In the genomic region with DNA sequence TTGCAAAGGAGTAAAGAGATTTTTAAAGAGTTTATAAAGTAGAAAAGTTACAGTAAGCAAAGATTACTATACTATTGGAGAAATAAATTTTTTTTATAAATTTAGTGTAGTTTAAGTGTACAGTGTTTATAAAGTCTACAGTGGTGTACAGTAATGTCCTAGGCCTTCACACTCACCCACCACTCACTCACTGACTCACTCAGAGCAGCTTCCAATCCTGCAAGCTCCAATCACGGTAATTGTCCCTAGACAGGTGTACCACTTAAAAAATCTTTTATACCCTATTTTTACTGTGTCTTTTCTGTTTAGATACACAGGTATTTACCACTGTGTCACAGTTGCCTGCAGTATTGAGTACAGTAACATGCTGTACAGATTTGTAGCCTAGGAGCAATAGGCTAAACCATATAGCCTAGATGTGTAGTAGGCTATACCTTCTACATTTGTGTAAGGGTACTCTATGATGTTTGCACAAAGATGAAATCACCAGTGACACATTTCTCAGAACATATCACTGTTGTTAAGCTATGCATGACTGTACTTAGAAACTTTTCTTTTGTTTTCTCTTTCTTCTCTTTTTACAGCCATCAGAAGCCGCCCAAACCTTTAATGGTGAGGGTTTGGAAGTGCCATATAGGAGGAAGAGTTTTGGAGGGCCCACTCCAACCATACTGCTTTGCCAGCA, we compare ENCODE assay signal across 19 cellular contexts. TPM values are rescaled to one million over a fixed set of nuclear protein-coding genes. Genes with fewer than 3 reads are reported as not detected.
DNase-seq lines count a peak whose midpoint lies in the region; ATAC-seq, FAIRE-seq and TF ChIP-seq lines count a peak whose summit lies in the region.
"Had no signal": no experiment of that assay in that cellular context is flagged by ENCODE, and none has a peak within 500 bp of the region (broad histone marks: within the 10 kb centered on the region; RNA-seq: fewer than 3 reads in every experiment).

No MANE protein-coding gene starts in this region.

- intact Hi-C loops in posterior cingulate gyrus (cut with DNase I): no loop called here

- H2AFZ ChIP-seq in astrocyte (ENCODE audit: low read depth, low read length): peak overlapping the region; percentile 9

- no peak overlapping the region for H3K27ac Mint-ChIP-seq in astrocyte (ENCODE audit: unreplicated experiment)
- H3K27ac Mint-ChIP-seq: CD4-positive, alpha-beta T cell; stimulated activated naive CD8-positive, alpha-beta T cell treated with anti-CD3 and anti-CD28 coated beads, Interleukin-15, Interleukin-2, amounts not matched to agents 100 ng/mL and 50 ng/mL, for 24 hours; type B pancreatic cell had no signal

- no peak overlapping the region for H3K4me3 Mint-ChIP-seq in astrocyte (ENCODE audit: unreplicated experiment)
- H3K4me3 Mint-ChIP-seq: CD4-positive, alpha-beta T cell; stimulated activated naive CD8-positive, alpha-beta T cell treated with anti-CD3 and anti-CD28 coated beads, Interleukin-15, Interleukin-2, amounts not matched to agents 100 ng/mL and 50 ng/mL, for 24 hours; type B pancreatic cell had no signal

- peak; percentile 94 to 97 for ATAC-seq in A549

- H3K4me1 ChIP-seq in A549: peaks cover 31% of the 10 kb centered on the region
- H3K4me1 ChIP-seq in astrocyte (ENCODE audit: insufficient read depth, low read length): peaks cover 13% of the 10 kb centered on the region

- peak overlapping the region; percentile 79 for H3K4me2 ChIP-seq in A549
- peak overlapping the region; percentile 68 for H3K4me2 ChIP-seq in astrocyte (ENCODE audit: low read length)

- TF ChIP-seq EP300 in A549 (IDR thresholded peaks at IDR 0.05): no peak

- FAIRE-seq in A549 (lab: Jason Lieb, UNC): no peak
- FAIRE-seq in astrocyte (lab: Jason Lieb, UNC): peak; percentile 17
- FAIRE-seq: endometrium had no signal

- H3K4me1 Mint-ChIP-seq in astrocyte (ENCODE audit: low read depth, unreplicated experiment): peaks cover 6% of the 10 kb centered on the region

- no peaks in the 10 kb centered on the region for H3K79me2 ChIP-seq in astrocyte (ENCODE audit: insufficient read depth, low read length)

- POLR2A ChIA-PET in A549 (lab: Yijun Ruan, JAX): interaction anchor here (0.7 to 1.3 kb wide), 2 partner anchors 14 to 32 kb away, joined by 3 to 6 read pairs; no protein-coding TSS in a partner anchor

- 33% methylated on average over 2 of the region's 2 CpGs for WGBS in A549 (ENCODE audit: missing lambda C conversion rate)

- H3K27me3 ChIP-seq in astrocyte (ENCODE audit: insufficient read depth, low read length): no peaks in the 10 kb centered on the region

- H3K9me3 Mint-ChIP-seq in astrocyte (ENCODE audit: unreplicated experiment): peaks cover 2% of the 10 kb centered on the region
- H3K9me3 Mint-ChIP-seq: CD4-positive, alpha-beta T cell; stimulated activated naive CD8-positive, alpha-beta T cell treated with anti-CD3 and anti-CD28 coated beads, Interleukin-15, Interleukin-2, amounts not matched to agents 100 ng/mL and 50 ng/mL, for 24 hours; type B pancreatic cell had no signal

- H3K9me3 ChIP-seq in A549 (no peaks in the 10 kb centered on the region), astrocyte (ENCODE audit: insufficient read depth, low read depth, low read length) (no peaks in the 10 kb centered on the region)

- peak overlapping the region; percentile 64 for H3K9ac ChIP-seq in astrocyte (ENCODE audit: low read length)

- TF ChIP-seq RAD21 in A549 (conservative IDR thresholded peaks at IDR 0.05 in 1 of 2, IDR thresholded peaks at IDR 0.05 in 1 of 2): no peak

- no peak overlapping the region for H3K4me3 ChIP-seq in A549
- H3K4me3 ChIP-seq in astrocyte (ENCODE audit: insufficient read depth, low read depth, low read length): peak overlapping the region; percentile 14
- H3K4me3 ChIP-seq: lung had no signal

- H3K36me3 ChIP-seq in astrocyte (ENCODE audit: insufficient read depth, low read length): no peaks in the 10 kb centered on the region

- TF ChIP-seq CTCF in A549 (IDR thresholded peaks at IDR 0.05): no peak
- TF ChIP-seq CTCF in astrocyte (IDR thresholded peaks at IDR 0.05; ENCODE audit: insufficient read depth, low read depth, low read length): no peak

- in situ Hi-C loops in KBM-7 (cut with MboI; ENCODE audit: low pct_unique_long_range_greater_than_20kb, low sequenced_read_pairs): no loop called here

- H4K20me1 ChIP-seq in astrocyte (ENCODE audit: insufficient read depth, low read length): no peaks in the 10 kb centered on the region

- DNase-seq in A549 (ENCODE audit: low read depth in 1 of 2, low spot score in 1 of 2) (peak in 1 of 2 experiments; percentile 41), HT1080 (ENCODE audit: low read depth) (peak; percentile 68), astrocyte (ENCODE audit: low read depth) (no peak), iris pigment epithelial cell (ENCODE audit: low read depth) (peak; percentile 53), hypothalamus (lab: John Stamatoyannopoulos, UW) (no peak), SIG-M5 treated with dmso at 0.1 percent for 504 hours (lab: John Stamatoyannopoulos, UW; ENCODE audit: unreplicated experiment) (no peak), posterior cingulate gyrus (no peak), KBM-7 (no peak)
- DNase-seq: activated CD4-positive, alpha-beta T cell treated with anti-CD3 and anti-CD28 coated beads for 1 hour; aorta; CD4-positive, alpha-beta T cell; DMS79; NCI-H187; SHP77 treated with DMSO at 0.1 percent for 48 hours; T-helper 2 cell had no signal

- CTCF ChIA-PET in A549 (lab: Yijun Ruan, JAX): interaction anchor here (0.6 to 1.9 kb wide), 5 partner anchors 13 to 555 kb away, joined by 3 to 7 read pairs (median 3); no protein-coding TSS in a partner anchor

- H3K27ac ChIP-seq in A549 (peak overlapping the region; percentile 65 to 79), astrocyte (ENCODE audit: low read depth, low read length) (peak overlapping the region; percentile 82)

- H3K36me3 Mint-ChIP-seq in astrocyte (ENCODE audit: low read depth, unreplicated experiment): no peaks in the 10 kb centered on the region
- H3K36me3 Mint-ChIP-seq: type B pancreatic cell had no signal

- no peak for TF ChIP-seq POLR2A in A549 (IDR thresholded peaks at IDR 0.05; ENCODE audit: low read length)

- H3K27me3 Mint-ChIP-seq in astrocyte (ENCODE audit: low read depth, unreplicated experiment): no peaks in the 10 kb centered on the region
- H3K27me3 Mint-ChIP-seq: stimulated activated naive CD8-positive, alpha-beta T cell treated with anti-CD3 and anti-CD28 coated beads, Interleukin-15, Interleukin-2, amounts not matched to agents 100 ng/mL and 50 ng/mL, for 24 hours had no signal

TF ChIP-seq in A549, 52 proteins besides CTCF, POLR2A, EP300 and RAD21:
- TF ChIP-seq JUN (IDR thresholded peaks at IDR 0.05) (0 out of 5 replicates have a peak, but pooled peaks of 1 of the 2 experiments have one; percentile 35), TP53 (CRISPR knock-in tag; IDR thresholded peaks at IDR 0.05) (no peak), FOSL2 (IDR thresholded peaks at IDR 0.05) (peak; percentile 12; the same call in 1 of the 2 replicates), FOSL2 (CRISPR knock-in tag; IDR thresholded peaks at IDR 0.05) (peak; percentile 65), JUNB (IDR thresholded peaks at IDR 0.05) (peak; percentile 27; the same call in 1 of the 2 replicates)

RNA-seq across cellular contexts. Expression of a gene that starts 11.8 kb away (rescaled TPM):
- polyA plus RNA-seq in A549 (2011; rRNA removed) (13.8 and 15.1 TPM in 2 replicates), A549 (2017; fragmentation: RNase III; extraction: RNeasy Plus Mini Kit Qiagen cat#74134 plus additional on column Dnase treatment) (7.4 to 8.2 TPM (median 8.0 TPM) in 3 replicates)
- 6.7 and 9.2 TPM in 2 replicates for polyA plus RNA-seq in A549 (2012; cell fraction: cytosol; rRNA removed)
- 15.2 and 21.1 TPM in 2 replicates for polyA plus RNA-seq in A549 (2012; cell fraction: nucleus; rRNA removed)
- polyA minus RNA-seq in A549 (2011; rRNA and poly(A)+ RNA removed): 48.6 and 62.1 TPM in 2 replicates
- total RNA-seq in HT1080 (2014; rRNA removed; shearing (Covaris generic)): 9.0 and 12.0 TPM in 2 replicates
- polyA plus RNA-seq in HT1080 (2015; cell fraction: cytosol; rRNA removed): 15.4 and 16.7 TPM in 2 replicates
- 9.2 and 12.8 TPM in 2 replicates for polyA plus RNA-seq in HT1080 (2015; cell fraction: nucleus; rRNA removed)
- 20.8 and 25.9 TPM in 2 replicates for total RNA-seq in astrocyte

Comparison
In these comparisons a context has a peak if more than half of its experiments do, and no peak if none do; other contexts are left out.
1. DNase-seq: peak in HT1080 (single experiment) and iris pigment epithelial cell (single experiment); none in astrocyte (single experiment), hypothalamus (0 of 51), SIG-M5 treated with dmso at 0.1 percent for 504 hours (single experiment), posterior cingulate gyrus (0 of 10) and KBM-7 (single experiment).